Comparison of ENCODE assay signal across 8 cellular contexts in genomic region chr6:26240157-26240980, GRCh38.
DNase-seq lines count a peak whose midpoint lies in the region; ATAC-seq and TF ChIP-seq lines count a peak whose summit lies in the region.

No MANE protein-coding gene starts in this region.

- H3K9ac ChIP-seq in skeletal muscle satellite cell (ENCODE audit: low read depth, low read length), result peak overlapping the region; percentile 78

- H3K4me3 ChIP-seq in CD8-positive, alpha-beta memory T cell (ENCODE audit: low read length), result peak overlapping the region; percentile 63
- peak overlapping the region; percentile 48 for H3K4me3 ChIP-seq in NB4 (ENCODE audit: low read depth, low read length)
- H3K4me3 ChIP-seq in skeletal muscle satellite cell (ENCODE audit: low read length), result peak overlapping the region; percentile 73

- peaks cover 0 to 5% (median 4%) of the 10 kb centered on the region in 5 donors for H3K9me3 Mint-ChIP-seq in CD8-positive, alpha-beta memory T cell

- peak overlapping the region; percentile 82 to 93 (median 85) for H3K4me3 Mint-ChIP-seq in CD8-positive, alpha-beta memory T cell

- peak overlapping the region; percentile 85 for H3K27ac ChIP-seq in CD8-positive, alpha-beta memory T cell (ENCODE audit: low read depth, low read length)

- CTCF ChIA-PET in CD8-positive, alpha-beta memory T cell (lab: Charles Lee), result interaction anchor here (1.0 to 2.3 kb wide), 3 partner anchors 9 to 30 kb away, joined by 3 to 12 read pairs (median 3); a partner anchor contains a TSS

- H3K27me3 ChIP-seq in CD8-positive, alpha-beta memory T cell (ENCODE audit: insufficient read depth, low read length, poor library complexity, severe bottlenecking), result no peaks in the 10 kb centered on the region
- peaks cover 20% of the 10 kb centered on the region for H3K27me3 ChIP-seq in skeletal muscle satellite cell (ENCODE audit: control insufficient read depth, insufficient read depth, low read length)

- H3K27ac Mint-ChIP-seq in CD8-positive, alpha-beta memory T cell, result peak overlapping the region; percentile 94 to 99 (median 96)

- no peaks in the 10 kb centered on the region for H3K9me3 ChIP-seq in CD8-positive, alpha-beta memory T cell (ENCODE audit: low read length)
- H3K9me3 ChIP-seq in skeletal muscle satellite cell (replicated peaks; ENCODE audit: low read length), result no peaks in the 10 kb centered on the region

- peaks cover 14% of the 10 kb centered on the region for H3K4me1 ChIP-seq in CD8-positive, alpha-beta memory T cell (ENCODE audit: insufficient read depth, low read length)
- H3K4me1 ChIP-seq in skeletal muscle satellite cell (ENCODE audit: control insufficient read depth, insufficient read depth, low read length), result peaks cover 1% of the 10 kb centered on the region

- H3K4me1 Mint-ChIP-seq in CD8-positive, alpha-beta memory T cell, result peaks cover 19 to 31% (median 31%) of the 10 kb centered on the region in 3 donors

- H3K27me3 Mint-ChIP-seq in CD8-positive, alpha-beta memory T cell, result no peaks in the 10 kb centered on the region

- no peaks in the 10 kb centered on the region for H3K36me3 ChIP-seq in CD8-positive, alpha-beta memory T cell (ENCODE audit: insufficient read depth, low read length)
- no peaks in the 10 kb centered on the region for H3K36me3 ChIP-seq in skeletal muscle satellite cell (ENCODE audit: insufficient read depth, low read length)

- DNase-seq in CD8-positive, alpha-beta memory T cell, result peak; percentile 44 to 82 (median 81)
- DNase-seq in NB4 (ENCODE audit: low read depth) (peak; percentile 94), left cardiac atrium (peak; percentile 63), NCI-H2029 (lab: John Stamatoyannopoulos, UW) (no peak)
- peak; percentile 59 for DNase-seq in activated naive CD4-positive, alpha-beta T cell treated with anti-CD3 and anti-CD28 coated beads, Interleukin-2, amount 50 U/mL, for 16 hours

- peak; percentile 59 for TF ChIP-seq POLR2A in NB4 (IDR thresholded peaks at IDR 0.05; ENCODE audit: extremely low read depth, insufficient read length)

- peaks cover 0 to 7% (median 0%) of the 10 kb centered on the region in 3 donors for H3K36me3 Mint-ChIP-seq in CD8-positive, alpha-beta memory T cell

- no peak for TF ChIP-seq CTCF in NB4 (IDR thresholded peaks at IDR 0.05; ENCODE audit: low read depth, low read length)

- H3K4me2 ChIP-seq in skeletal muscle satellite cell (ENCODE audit: low read length), result peak overlapping the region; percentile 87

- POLR2A ChIA-PET in CD8-positive, alpha-beta memory T cell (lab: Charles Lee), result interaction anchor here (0.6 to 2.9 kb wide), 12 partner anchors 10 to 117 kb away, joined by 3 to 28 read pairs (median 6); a partner anchor contains a TSS

- intact Hi-C loops in left cardiac atrium (cut with DNase I), result no loop called here

- ATAC-seq in GM21423 (IDR thresholded peaks at IDR 0.05; ENCODE audit: unreplicated experiment) (peak; percentile 51), left cardiac atrium (peak; percentile 84 to 94), GM21526 (IDR thresholded peaks at IDR 0.05; ENCODE audit: low FRiP score, unreplicated experiment) (no peak)
